ENCODE assay signal across 24 cellular contexts in the genomic region with DNA sequence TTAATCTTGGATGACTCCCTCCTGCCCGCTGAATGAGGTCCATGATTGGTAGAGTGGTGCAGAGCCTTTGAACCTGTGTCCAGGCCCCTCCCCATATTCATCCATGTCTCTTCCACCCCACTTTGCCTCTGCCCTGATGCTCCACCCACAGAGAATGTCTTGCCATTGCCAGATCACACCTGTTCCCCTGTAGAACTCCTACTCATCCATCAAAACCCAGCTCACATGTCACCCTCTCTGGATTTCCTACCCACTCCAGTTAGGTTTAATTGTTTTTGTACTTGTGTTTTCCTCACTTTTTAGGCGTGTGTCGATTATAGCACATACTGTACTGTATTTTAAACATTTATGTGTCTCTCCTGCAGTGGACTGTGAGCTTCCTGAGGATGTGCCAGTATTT.
DNase-seq lines count a peak whose midpoint lies in the region; ATAC-seq, FAIRE-seq and TF ChIP-seq lines count a peak whose summit lies in the region.
"Had no signal": no experiment of that assay in that cellular context is flagged by ENCODE, and none has a peak within 500 bp of the region (broad histone marks: within the 10 kb centered on the region; RNA-seq: fewer than 3 reads in every experiment).

No MANE protein-coding gene starts in this region.

- intact Hi-C loops in dendritic cell treated with granulocyte-macrophage colony-stimulating factor and Interleukin-4, amounts not matched to agents 40 ng/mL and 50 ng/mL, for 4 days (cut with micrococcal nuclease) = no loop called here

- no peak overlapping the region for H3K4me2 ChIP-seq in SK-N-SH
- H3K4me2 ChIP-seq: BLaER1 had no signal

- no peaks in the 10 kb centered on the region for H3K9me3 ChIP-seq in SK-N-SH
- H3K9me3 ChIP-seq: BLaER1, Caco-2, HAP-1 had no signal

- no peak overlapping the region for H2AFZ ChIP-seq in SK-N-SH (ENCODE audit: low read depth)
- H2AFZ ChIP-seq: GM23248 had no signal

- H3K27me3 Mint-ChIP-seq in dendritic cell treated with granulocyte-macrophage colony-stimulating factor and Interleukin-4, amounts not matched to agents 40 ng/mL and 50 ng/mL, for 4 days = no peaks in the 10 kb centered on the region
- no peaks in the 10 kb centered on the region for H3K27me3 Mint-ChIP-seq in neural crest cell (ENCODE audit: low read depth)
- H3K27me3 Mint-ChIP-seq: B cell had no signal

- H4K20me1 ChIP-seq in SK-N-SH (ENCODE audit: insufficient read depth) = no peaks in the 10 kb centered on the region
- H4K20me1 ChIP-seq: BLaER1 had no signal

- H3K36me3 Mint-ChIP-seq in dendritic cell treated with granulocyte-macrophage colony-stimulating factor and Interleukin-4, amounts not matched to agents 40 ng/mL and 50 ng/mL, for 4 days (ENCODE audit: low read depth) = peaks cover 84% of the 10 kb centered on the region
- peaks cover 42% of the 10 kb centered on the region for H3K36me3 Mint-ChIP-seq in neural crest cell (ENCODE audit: low read depth)
- H3K36me3 Mint-ChIP-seq: CD4-positive, CD25-positive, alpha-beta regulatory T cell; CD8-positive, alpha-beta T cell had no signal

- TF ChIP-seq EP300 in SK-N-SH (IDR thresholded peaks at IDR 0.05; ENCODE audit: borderline replicate concordance in 1 of 2, low read depth in 1 of 2, low read length in 1 of 2) = no peak

- H3F3A ChIP-seq in SK-N-SH (replicated peaks; ENCODE audit: insufficient read depth) = no peaks in the 10 kb centered on the region

- H3K36me3 ChIP-seq in SK-N-SH (replicated peaks in 1 of 2; ENCODE audit: control insufficient read depth in 1 of 2, insufficient read depth in 2 of 2, low read length in 1 of 2) (no peaks in the 10 kb centered on the region), H7 (replicated peaks; ENCODE audit: control insufficient read depth, insufficient read depth, low read length) (peaks cover 13% of the 10 kb centered on the region)
- H3K36me3 ChIP-seq: BLaER1, HAP-1 had no signal

- POLR2A ChIA-PET in SK-N-SH (lab: Yijun Ruan, JAX) = no interaction called here

- no peak for TF ChIP-seq POLR2A in H54 (IDR thresholded peaks at IDR 0.05; ENCODE audit: low read depth, low read length)

- no peak for TF ChIP-seq CTCF in SK-N-SH (IDR thresholded peaks at IDR 0.05)
- no peak for TF ChIP-seq CTCF in neural crest cell (conservative IDR thresholded peaks at IDR 0.05)

- H3K4me1 Mint-ChIP-seq in dendritic cell treated with granulocyte-macrophage colony-stimulating factor and Interleukin-4, amounts not matched to agents 40 ng/mL and 50 ng/mL, for 4 days (ENCODE audit: low read depth) = peaks cover 83% of the 10 kb centered on the region
- peaks cover 35% of the 10 kb centered on the region for H3K4me1 Mint-ChIP-seq in neural crest cell
- H3K4me1 Mint-ChIP-seq: B cell; CD4-positive, CD25-positive, alpha-beta regulatory T cell had no signal

- 68% methylated on average over 3 of the region's 3 CpGs for WGBS in SK-N-SH (ENCODE audit: low lambda C conversion rate)

- no peak overlapping the region for H3K4me3 Mint-ChIP-seq in dendritic cell treated with granulocyte-macrophage colony-stimulating factor and Interleukin-4, amounts not matched to agents 40 ng/mL and 50 ng/mL, for 4 days
- no peak overlapping the region for H3K4me3 Mint-ChIP-seq in neural crest cell
- H3K4me3 Mint-ChIP-seq: B cell; CD4-positive, CD25-positive, alpha-beta regulatory T cell; CD8-positive, alpha-beta T cell had no signal

- H3K27ac ChIP-seq in SK-N-SH (ENCODE audit: low read depth in 2 of 2, low read length in 1 of 2) = no peak overlapping the region
- H3K27ac ChIP-seq: 22Rv1, BLaER1, C4-2B, GM23248 had no signal

- H3K4me3 ChIP-seq in SK-N-SH (ENCODE audit: low read depth in 2 of 2, low read length in 1 of 2) (no peak overlapping the region), H7 (ENCODE audit: insufficient read depth, low read depth, low read length) (no peak overlapping the region)
- H3K4me3 ChIP-seq: BLaER1, GM23248, HAP-1 had no signal

- H3K9me2 ChIP-seq in SK-N-SH = no peaks in the 10 kb centered on the region

- H3K79me2 ChIP-seq in SK-N-SH (ENCODE audit: insufficient read depth) = no peaks in the 10 kb centered on the region

- H3K27ac Mint-ChIP-seq in dendritic cell treated with granulocyte-macrophage colony-stimulating factor and Interleukin-4, amounts not matched to agents 40 ng/mL and 50 ng/mL, for 4 days = peak overlapping the region; percentile 54
- peak overlapping the region; percentile 8 for H3K27ac Mint-ChIP-seq in neural crest cell (ENCODE audit: unreplicated experiment)
- H3K27ac Mint-ChIP-seq: B cell; CD4-positive, CD25-positive, alpha-beta regulatory T cell; CD8-positive, alpha-beta T cell had no signal

- CTCF ChIA-PET in SK-N-SH (lab: Yijun Ruan, JAX) = interaction anchor here (0.6 to 1.4 kb wide), 2 partner anchors 121 to 186 kb away, joined by 3 to 5 read pairs; a partner anchor contains a TSS

- ATAC-seq in SK-N-SH treated with all-trans-retinoic acid at 6 μM for 48 hours (no peak), GM18519 (IDR thresholded peaks at IDR 0.05; ENCODE audit: low FRiP score, unreplicated experiment) (no peak)
- ATAC-seq: CD8-positive, alpha-beta T cell had no signal

- H3K9ac ChIP-seq in SK-N-SH = no peak overlapping the region
- H3K9ac ChIP-seq: BLaER1, GM23248 had no signal

- no peak for TF ChIP-seq RAD21 in SK-N-SH (IDR thresholded peaks at IDR 0.05; ENCODE audit: low read length)

- H3K9me3 Mint-ChIP-seq in dendritic cell treated with granulocyte-macrophage colony-stimulating factor and Interleukin-4, amounts not matched to agents 40 ng/mL and 50 ng/mL, for 4 days = peaks cover 7% of the 10 kb centered on the region
- H3K9me3 Mint-ChIP-seq in neural crest cell = peaks cover 8% of the 10 kb centered on the region

- H3K27me3 ChIP-seq in SK-N-SH (ENCODE audit: insufficient read depth) (no peaks in the 10 kb centered on the region), H7 (ENCODE audit: control insufficient read depth, insufficient read depth, low read length) (no peaks in the 10 kb centered on the region)
- H3K27me3 ChIP-seq: BLaER1 had no signal

- H3K4me1 ChIP-seq in SK-N-SH (ENCODE audit: control insufficient read depth in 1 of 2, insufficient read depth in 2 of 2, low read depth in 1 of 2, low read length in 1 of 2) = peaks cover 0 to 33% of the 10 kb centered on the region in 2 experiments; a peak in 2 of 4 replicates
- H3K4me1 ChIP-seq: BLaER1, Caco-2 had no signal

- DNase-seq in SK-N-SH (no peak), neural crest cell (ENCODE audit: low read depth, low spot score) (no peak), H54 (ENCODE audit: insufficient read length, low spot score) (no peak), NOMO-1 treated with DMSO at 0.1 percent for 48 hours (lab: John Stamatoyannopoulos, UW; ENCODE audit: unreplicated experiment) (no peak), H7 (no peak)
- DNase-seq: Caco-2; CD4-positive, CD25-positive, alpha-beta regulatory T cell; CD8-positive, alpha-beta T cell; DMS153; DND-41; GM23248 had no signal

- FAIRE-seq in H54 (lab: Jason Lieb, UNC) = no peak
- FAIRE-seq: A204.1, G401.6, GM12892, GM19239, H1 had no signal

TF ChIP-seq in SK-N-SH treated with all-trans-retinoic acid at 6 μM for 48 hours, 23 proteins besides CTCF, POLR2A, EP300 and RAD21 (continues in another document):
- TF ChIP-seq ZFP30 (CRISPR knock-in tag; IDR thresholded peaks at IDR 0.05) = no peak
- TF ChIP-seq, protein P1, sequence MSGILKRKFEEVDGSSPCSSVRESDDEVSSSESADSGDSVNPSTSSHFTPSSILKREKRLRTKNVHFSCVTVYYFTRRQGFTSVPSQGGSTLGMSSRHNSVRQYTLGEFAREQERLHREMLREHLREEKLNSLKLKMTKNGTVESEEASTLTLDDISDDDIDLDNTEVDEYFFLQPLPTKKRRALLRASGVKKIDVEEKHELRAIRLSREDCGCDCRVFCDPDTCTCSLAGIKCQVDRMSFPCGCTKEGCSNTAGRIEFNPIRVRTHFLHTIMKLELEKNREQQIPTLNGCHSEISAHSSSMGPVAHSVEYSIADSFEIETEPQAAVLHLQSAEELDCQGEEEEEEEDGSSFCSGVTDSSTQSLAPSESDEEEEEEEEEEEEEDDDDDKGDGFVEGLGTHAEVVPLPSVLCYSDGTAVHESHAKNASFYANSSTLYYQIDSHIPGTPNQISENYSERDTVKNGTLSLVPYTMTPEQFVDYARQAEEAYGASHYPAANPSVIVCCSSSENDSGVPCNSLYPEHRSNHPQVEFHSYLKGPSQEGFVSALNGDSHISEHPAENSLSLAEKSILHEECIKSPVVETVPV (CRISPR knock-in tag; IDR thresholded peaks at IDR 0.05) = no peak

TF ChIP-seq in SK-N-SH, 30 proteins besides CTCF, POLR2A, EP300 and RAD21 (continues in another document):
- TF ChIP-seq, protein P2, sequence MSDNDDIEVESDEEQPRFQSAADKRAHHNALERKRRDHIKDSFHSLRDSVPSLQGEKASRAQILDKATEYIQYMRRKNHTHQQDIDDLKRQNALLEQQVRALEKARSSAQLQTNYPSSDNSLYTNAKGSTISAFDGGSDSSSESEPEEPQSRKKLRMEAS (IDR thresholded peaks at IDR 0.05; ENCODE audit: low read depth) = no peak
- TF ChIP-seq, protein P3, sequence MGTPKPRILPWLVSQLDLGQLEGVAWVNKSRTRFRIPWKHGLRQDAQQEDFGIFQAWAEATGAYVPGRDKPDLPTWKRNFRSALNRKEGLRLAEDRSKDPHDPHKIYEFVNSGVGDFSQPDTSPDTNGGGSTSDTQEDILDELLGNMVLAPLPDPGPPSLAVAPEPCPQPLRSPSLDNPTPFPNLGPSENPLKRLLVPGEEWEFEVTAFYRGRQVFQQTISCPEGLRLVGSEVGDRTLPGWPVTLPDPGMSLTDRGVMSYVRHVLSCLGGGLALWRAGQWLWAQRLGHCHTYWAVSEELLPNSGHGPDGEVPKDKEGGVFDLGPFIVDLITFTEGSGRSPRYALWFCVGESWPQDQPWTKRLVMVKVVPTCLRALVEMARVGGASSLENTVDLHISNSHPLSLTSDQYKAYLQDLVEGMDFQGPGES (IDR thresholded peaks at IDR 0.05; ENCODE audit: low read depth, low read length) = no peak
- TF ChIP-seq YY1 (IDR thresholded peaks at IDR 0.05; ENCODE audit: low read depth) = no peak
- no peak for TF ChIP-seq GABPA (IDR thresholded peaks at IDR 0.05; ENCODE audit: low read depth)
- no peak for TF ChIP-seq NFIC (IDR thresholded peaks at IDR 0.05; ENCODE audit: borderline replicate concordance)
- no peak for TF ChIP-seq RFX5 (IDR thresholded peaks at IDR 0.05; ENCODE audit: low read length)
